Comparison of ENCODE assay signal across 11 cellular contexts in the genomic region with DNA sequence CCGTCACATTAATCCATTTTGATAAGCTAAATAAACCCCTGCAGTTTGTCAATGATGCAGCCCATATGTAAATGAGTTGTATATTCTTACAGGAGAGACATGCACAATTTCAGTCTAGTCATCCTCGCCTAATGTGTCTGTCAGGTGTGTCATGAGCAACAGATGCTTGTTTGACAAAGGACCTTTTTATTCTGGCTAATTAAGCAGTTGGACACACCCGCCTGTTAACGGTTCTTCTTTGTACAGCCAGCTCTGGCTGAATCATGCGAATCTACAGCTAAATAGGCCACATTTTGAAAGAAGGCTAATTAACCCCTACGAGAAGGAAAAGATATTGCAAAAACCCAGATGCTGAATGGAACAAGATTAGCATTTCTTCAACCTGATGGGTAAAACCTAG.
DNase-seq lines count a peak whose midpoint lies in the region; ATAC-seq, FAIRE-seq and TF ChIP-seq lines count a peak whose summit lies in the region.
"Had no signal": no experiment of that assay in that cellular context is flagged by ENCODE, and none has a peak within 500 bp of the region (broad histone marks: within the 10 kb centered on the region; RNA-seq: fewer than 3 reads in every experiment).

No MANE protein-coding gene starts in this region.

- no peaks in the 10 kb centered on the region for H3K27me3 ChIP-seq in small intestine (ENCODE audit: control insufficient read depth in 2 of 2, insufficient read depth in 2 of 2, low read length in 2 of 2)
- H3K27me3 ChIP-seq: esophagus squamous epithelium, suprapubic skin had no signal

- ATAC-seq in GM18511 (IDR thresholded peaks at IDR 0.05; ENCODE audit: unreplicated experiment), result no peak
- ATAC-seq: sciatic nerve had no signal

- no peaks in the 10 kb centered on the region for H3K9me3 Mint-ChIP-seq in activated naive CD4-positive, alpha-beta T cell treated with anti-CD3 and anti-CD28 coated beads, Interleukin-2, amount 50 U/mL, for 24 hours
- no peaks in the 10 kb centered on the region for H3K9me3 Mint-ChIP-seq in HFFc6

- no peaks in the 10 kb centered on the region for H3K4me1 ChIP-seq in small intestine (ENCODE audit: control insufficient read depth in 2 of 2, insufficient read depth in 1 of 2, low read depth in 1 of 2, low read length in 1 of 2)

- peaks cover 4% of the 10 kb centered on the region for H3K36me3 Mint-ChIP-seq in activated naive CD4-positive, alpha-beta T cell treated with anti-CD3 and anti-CD28 coated beads, Interleukin-2, amount 50 U/mL, for 24 hours
- H3K36me3 Mint-ChIP-seq in HFFc6 (ENCODE audit: low read depth), result no peaks in the 10 kb centered on the region

- no peak for TF ChIP-seq CTCF in astrocyte of the spinal cord (IDR thresholded peaks at IDR 0.05; ENCODE audit: low read depth, low read length)
- TF ChIP-seq CTCF in HFFc6 (IDR thresholded peaks at IDR 0.05), result no peak

- H3K4me3 ChIP-seq in astrocyte of the spinal cord (ENCODE audit: low read depth, low read length) (no peak overlapping the region), small intestine (ENCODE audit: low read depth in 1 of 2, low read length in 2 of 2) (no peak overlapping the region)
- H3K4me3 ChIP-seq: esophagus squamous epithelium, suprapubic skin had no signal

- FAIRE-seq in small intestine (lab: Jason Lieb, UNC), result no peak

- peaks cover 83% of the 10 kb centered on the region for H3K4me1 Mint-ChIP-seq in activated naive CD4-positive, alpha-beta T cell treated with anti-CD3 and anti-CD28 coated beads, Interleukin-2, amount 50 U/mL, for 24 hours
- H3K4me1 Mint-ChIP-seq in HFFc6 (ENCODE audit: low read depth), result no peaks in the 10 kb centered on the region

- WGBS in small intestine, 3 donors, result 14 to 57% (median 42%) methylated on average over 6 of the region's 6 CpGs

- no peak for DNase-seq in activated naive CD4-positive, alpha-beta T cell treated with Interleukin-2 at 50 U/mL for 16 hours
- DNase-seq in NCI-H2171 (lab: John Stamatoyannopoulos, UW) (peak; percentile 84), astrocyte of the spinal cord (ENCODE audit: low read depth, low spot score) (peak; percentile 22), small intestine (peak; percentile 16), HFFc6 (no peak), NCI-H128 (lab: John Stamatoyannopoulos, UW; ENCODE audit: unreplicated experiment) (no peak)
- DNase-seq: esophagus squamous epithelium had no signal

- H3K4me3 Mint-ChIP-seq in activated naive CD4-positive, alpha-beta T cell treated with anti-CD3 and anti-CD28 coated beads, Interleukin-2, amount 50 U/mL, for 24 hours, result no peak overlapping the region
- H3K4me3 Mint-ChIP-seq in HFFc6, result no peak overlapping the region

- peak overlapping the region; percentile 35 for H3K27ac Mint-ChIP-seq in activated naive CD4-positive, alpha-beta T cell treated with anti-CD3 and anti-CD28 coated beads, Interleukin-2, amount 50 U/mL, for 24 hours
- H3K27ac Mint-ChIP-seq in HFFc6, result no peak overlapping the region

- H3K36me3 ChIP-seq in small intestine (ENCODE audit: control insufficient read depth in 2 of 2, insufficient read depth in 2 of 2, low read length in 2 of 2), result no peaks in the 10 kb centered on the region
- H3K36me3 ChIP-seq: esophagus squamous epithelium, suprapubic skin had no signal

- in situ Hi-C loops in astrocyte of the spinal cord (cut with HindIII; ENCODE audit: low sequenced_read_pairs), result no loop called here

- no peaks in the 10 kb centered on the region for H3K27me3 Mint-ChIP-seq in activated naive CD4-positive, alpha-beta T cell treated with anti-CD3 and anti-CD28 coated beads, Interleukin-2, amount 50 U/mL, for 24 hours
- H3K27me3 Mint-ChIP-seq in HFFc6 (ENCODE audit: insufficient read depth), result no peaks in the 10 kb centered on the region

- no peaks in the 10 kb centered on the region for H3K9me3 ChIP-seq in small intestine (ENCODE audit: control insufficient read depth, low read depth)
- H3K9me3 ChIP-seq: esophagus squamous epithelium, suprapubic skin had no signal

- no peak overlapping the region for H3K27ac ChIP-seq in small intestine (ENCODE audit: low read depth in 1 of 2, low read length in 1 of 2)
- H3K27ac ChIP-seq: esophagus squamous epithelium, suprapubic skin had no signal

Comparison
In these comparisons a context has a peak if more than half of its experiments do, and no peak if none do; other contexts are left out.
1. DNase-seq: peak in NCI-H2171 (single experiment), astrocyte of the spinal cord (single experiment) and small intestine (single experiment); none in activated naive CD4-positive, alpha-beta T cell treated with Interleukin-2 at 50 U/mL for 16 hours (single experiment), HFFc6 (single experiment) and NCI-H128 (single experiment).